Comparison of ENCODE assay signal across 11 cellular contexts in genomic region chr18:32805354-32805753, GRCh38. TPM values are rescaled to one million over a fixed set of nuclear protein-coding genes. Genes with fewer than 3 reads are reported as not detected.
"Had no signal": no experiment of that assay in that cellular context is flagged by ENCODE, and none has a peak within 500 bp of the region (broad histone marks: within the 10 kb centered on the region; RNA-seq: fewer than 3 reads in every experiment).

No MANE protein-coding gene starts in this region.

- H3K4me1 ChIP-seq: HAP-1 had no signal

- H3K9me3 ChIP-seq: HAP-1 had no signal

- H3K36me3 ChIP-seq: HAP-1 had no signal

- H2AFZ ChIP-seq: GM23248 had no signal

- H3K4me3 ChIP-seq: GM23248, GM23338, HAP-1 had no signal

- H3K4me3 Mint-ChIP-seq: GM23338, H9, HFFc6 had no signal

- H3K27ac ChIP-seq: GM23248 had no signal

- H3K9ac ChIP-seq: GM23248 had no signal

- H3K4me2 ChIP-seq: GM23338 had no signal

- H3K9me3 Mint-ChIP-seq: GM23338, H9 had no signal

- FAIRE-seq: H1, H54 had no signal

- H3K27ac Mint-ChIP-seq: GM23338, H9, HFFc6 had no signal

- DNase-seq: GM23248, GOT3, H7, H9, HCEC 1CT, HFFc6 had no signal

- H3K4me1 Mint-ChIP-seq: GM23338 had no signal

- ATAC-seq: GM23338, HCT116 had no signal

RNA-seq across cellular contexts. Expression of gene KLHL14, which starts 32.5 kb away (rescaled TPM):
- total RNA-seq: GM23248, HFFc6 had no signal
- polyA plus RNA-seq: GM23248 had no signal
